In genomic region chr5:42547146-42547545, GRCh38 we compare ENCODE assay signal across 17 cellular contexts.
DNase-seq lines count a peak whose midpoint lies in the region; ATAC-seq, FAIRE-seq and TF ChIP-seq lines count a peak whose summit lies in the region.
"Had no signal": no experiment of that assay in that cellular context is flagged by ENCODE, and none has a peak within 500 bp of the region (broad histone marks: within the 10 kb centered on the region; RNA-seq: fewer than 3 reads in every experiment).

No MANE protein-coding gene starts in this region.

- TF ChIP-seq POLR2A in IMR-90 (IDR thresholded peaks at IDR 0.05; ENCODE audit: low read depth, low read length) = no peak

- H4K5ac ChIP-seq in IMR-90 (ENCODE audit: low read depth, low read length) = no peak overlapping the region

- no peaks in the 10 kb centered on the region for H3K79me2 ChIP-seq in keratinocyte (ENCODE audit: control insufficient read depth, insufficient read depth, low read length)

- H4K20me1 ChIP-seq in IMR-90 (ENCODE audit: insufficient read depth, low read length) = no peaks in the 10 kb centered on the region
- no peaks in the 10 kb centered on the region for H4K20me1 ChIP-seq in keratinocyte (ENCODE audit: control insufficient read depth, extremely low read depth, insufficient read depth, low read length)

- H3K18ac ChIP-seq in IMR-90 (ENCODE audit: low read depth, low read length) = no peak overlapping the region

- H3K79me1 ChIP-seq in IMR-90 (ENCODE audit: low read depth in 1 of 2, low read length in 2 of 2) = no peaks in the 10 kb centered on the region

- no peak overlapping the region for H2BK5ac ChIP-seq in IMR-90 (ENCODE audit: low read depth, low read length, poor library complexity, severe bottlenecking)

- H2BK15ac ChIP-seq in IMR-90 (ENCODE audit: low read depth, low read length) = no peak overlapping the region

- no peak overlapping the region for H3K4me2 ChIP-seq in IMR-90 (ENCODE audit: low read depth, low read length)
- H3K4me2 ChIP-seq in keratinocyte (ENCODE audit: control insufficient read depth, extremely low read depth, insufficient read depth, low read depth, low read length) = no peak overlapping the region

- H3K4ac ChIP-seq in IMR-90 (ENCODE audit: low read depth, low read length) = no peak overlapping the region

- H4K8ac ChIP-seq in IMR-90 (ENCODE audit: low read depth in 2 of 2, low read length in 2 of 2) = no peak overlapping the region

- no peak overlapping the region for H3K9ac ChIP-seq in IMR-90 (ENCODE audit: low read depth, low read length)
- no peak overlapping the region for H3K9ac ChIP-seq in keratinocyte (ENCODE audit: control insufficient read depth, extremely low read depth, insufficient read depth, low read length)

- ATAC-seq in IMR-90 (ENCODE audit: low read depth) = no peak
- ATAC-seq in GM18498 (IDR thresholded peaks at IDR 0.05; ENCODE audit: unreplicated experiment) = no peak
- ATAC-seq in HG03432 (IDR thresholded peaks at IDR 0.05; ENCODE audit: unreplicated experiment) = no peak

- H3K4me3 ChIP-seq in IMR-90 (ENCODE audit: insufficient read depth, low read depth, low read length) = no peak overlapping the region
- H3K4me3 ChIP-seq in bronchial epithelial cell (ENCODE audit: low read depth, low read length) = no peak overlapping the region
- no peak overlapping the region for H3K4me3 ChIP-seq in keratinocyte (ENCODE audit: control insufficient read depth in 2 of 3, extremely low read depth in 1 of 3, insufficient read depth in 2 of 3, low read depth in 1 of 3, low read length in 3 of 3)
- H3K4me3 ChIP-seq: thyroid gland had no signal

- no peak overlapping the region for H2AK9ac ChIP-seq in IMR-90 (replicated peaks; ENCODE audit: low read depth, low read length, poor library complexity)

- POLR2A ChIA-PET in IMR-90 (lab: Charles Lee; ENCODE audit: unreplicated experiment) = no interaction called here

- H2BK20ac ChIP-seq in IMR-90 (ENCODE audit: low read depth, low read length) = no peak overlapping the region

- H2BK120ac ChIP-seq in IMR-90 (ENCODE audit: low read depth, low read length) = no peak overlapping the region

- H2AFZ ChIP-seq in IMR-90 (replicated peaks; ENCODE audit: low read length, poor library complexity) (no peak overlapping the region), keratinocyte (ENCODE audit: control insufficient read depth, low read length) (no peak overlapping the region)

- H3K9me3 ChIP-seq in IMR-90 (ENCODE audit: control insufficient read depth, insufficient read depth, low read length) = no peaks in the 10 kb centered on the region
- no peaks in the 10 kb centered on the region for H3K9me3 ChIP-seq in keratinocyte (ENCODE audit: control insufficient read depth, low read depth, low read length)
- H3K9me3 ChIP-seq: thyroid gland had no signal

- no CpG with 5 or more reads among the region's 2 CpGs for WGBS in IMR-90 (ENCODE audit: extremely low coverage in 2 of 2, insufficient read length in 1 of 2), 2 experiments

- TF ChIP-seq RAD21 in IMR-90 (IDR thresholded peaks at IDR 0.05; ENCODE audit: low read length) = no peak

- H4K91ac ChIP-seq in IMR-90 (ENCODE audit: insufficient read depth, low read depth, low read length) = no peak overlapping the region

- H3K36me3 ChIP-seq in IMR-90 (ENCODE audit: control insufficient read depth, insufficient read depth, low read length) = no peaks in the 10 kb centered on the region
- no peaks in the 10 kb centered on the region for H3K36me3 ChIP-seq in bronchial epithelial cell (ENCODE audit: control insufficient read depth, insufficient read depth, low read length)
- no peaks in the 10 kb centered on the region for H3K36me3 ChIP-seq in keratinocyte (ENCODE audit: control insufficient read depth in 2 of 2, extremely low read depth in 1 of 2, insufficient read depth in 2 of 2, low read length in 2 of 2)
- H3K36me3 ChIP-seq: thyroid gland had no signal

- H3K27ac ChIP-seq in IMR-90 (ENCODE audit: insufficient read depth, low read length) (no peak overlapping the region), keratinocyte (ENCODE audit: control insufficient read depth, insufficient read depth, low read length) (no peak overlapping the region)
- H3K27ac ChIP-seq: thyroid gland had no signal

- no peaks in the 10 kb centered on the region for H3K4me1 ChIP-seq in IMR-90 (ENCODE audit: control insufficient read depth, insufficient read depth, low read length)
- H3K4me1 ChIP-seq in keratinocyte (ENCODE audit: control insufficient read depth, extremely low read depth, insufficient read depth, low read length) = no peaks in the 10 kb centered on the region
- H3K4me1 ChIP-seq: thyroid gland had no signal

- in situ Hi-C loops in IMR-90 (cut with MboI; ENCODE audit: low sequenced_read_pairs) = no loop called here

- no TSS peak for BruUV-seq in IMR-90 (replicated peaks; lab: Mats Ljungman, UMichigan)

- FAIRE-seq in bronchial epithelial cell (lab: Jason Lieb, UNC) (no peak), keratinocyte (lab: Jason Lieb, UNC) (peak; percentile 23)

- no peak overlapping the region for H3K23ac ChIP-seq in IMR-90 (ENCODE audit: low read depth, low read length)

- H2AK5ac ChIP-seq in IMR-90 (ENCODE audit: low read depth, low read length) = no peak overlapping the region

- no peak overlapping the region for H3K56ac ChIP-seq in IMR-90 (ENCODE audit: extremely low read depth, insufficient read depth, low read length)

- TF ChIP-seq CTCF in IMR-90 (conservative IDR thresholded peaks at IDR 0.05; ENCODE audit: low read depth, low read length) = no peak
- no peak for TF ChIP-seq CTCF in bronchial epithelial cell (IDR thresholded peaks at IDR 0.05; ENCODE audit: insufficient read depth, low read length, severe bottlenecking)
- no peak for TF ChIP-seq CTCF in keratinocyte (optimal IDR thresholded peaks at IDR 0.05 in 1 of 3, IDR thresholded peaks at IDR 0.05 in 1 of 3, conservative IDR thresholded peaks at IDR 0.05 in 1 of 3; ENCODE audit: extremely low read depth in 1 of 3, insufficient read depth in 2 of 3, low read length in 3 of 3)

- no peaks in the 10 kb centered on the region for H3K27me3 ChIP-seq in IMR-90 (ENCODE audit: control insufficient read depth, insufficient read depth, low read length)
- no peaks in the 10 kb centered on the region for H3K27me3 ChIP-seq in bronchial epithelial cell (ENCODE audit: control insufficient read depth, insufficient read depth, low read length)
- no peaks in the 10 kb centered on the region for H3K27me3 ChIP-seq in keratinocyte (ENCODE audit: control insufficient read depth, extremely low read depth, insufficient read depth, low read length)
- H3K27me3 ChIP-seq: thyroid gland had no signal

- CTCF ChIA-PET in IMR-90 (lab: Yijun Ruan, JAX) = no interaction called here

- DNase-seq in IMR-90 = peak; percentile 27
- peak; percentile 95 for DNase-seq in bronchial epithelial cell (ENCODE audit: low read depth)
- DNase-seq in keratinocyte (ENCODE audit: low read depth, low spot score) = no peak
- peak; percentile 83 for DNase-seq in stromal cell of bone marrow (ENCODE audit: low read depth)
- DNase-seq in GM03348 (ENCODE audit: low spot score) = no peak
- DNase-seq: activated CD4-positive, alpha-beta T cell treated with anti-CD3 and anti-CD28 coated beads, Interleukin-2, amount 10 ng/mL, durations not matched to agents 7 days and 5 days; activated T-cell treated with anti-CD3 and anti-CD28 coated beads, Interleukin-2, amount 50 U/mL, for 48 hours; CD4-positive, CD25-positive, alpha-beta regulatory T cell; MM.1S; NCI-H2081 treated with DMSO at 0.1 percent for 48 hours; NCI-H774; posterior cingulate gyrus; SHP77; stimulated activated CD8-positive, alpha-beta memory T cell treated with anti-CD3 and anti-CD28 coated beads, Interleukin-4, amount 100 ng/mL, for 48 hours; thyroid gland had no signal

- dilution Hi-C loops in IMR-90 (cut with HindIII; ENCODE audit: low sequenced_read_pairs, unreplicated experiment) = no loop called here
- dilution Hi-C loops in keratinocyte (cut with MboI; ENCODE audit: extremely low pct_ligation_motif_present, low sequenced_read_pairs) = no loop called here

- intact Hi-C loops in IMR-90 (cut with micrococcal nuclease) = no loop called here

- no peak overlapping the region for H3K14ac ChIP-seq in IMR-90 (replicated peaks; ENCODE audit: low read depth, low read length)

- H3K9me1 ChIP-seq in IMR-90 (ENCODE audit: insufficient read depth, low read length) = no peaks in the 10 kb centered on the region
- H3K9me1 ChIP-seq in keratinocyte (ENCODE audit: control insufficient read depth, extremely low read depth, insufficient read depth, low read length) = no peaks in the 10 kb centered on the region

TF ChIP-seq in IMR-90, 13 proteins besides CTCF, POLR2A, EP300 and RAD21 (continues in another document):
- TF ChIP-seq CHD1 (IDR thresholded peaks at IDR 0.05; ENCODE audit: low read depth, low read length) (no peak), ELK1 (IDR thresholded peaks at IDR 0.05; ENCODE audit: borderline replicate concordance, low read depth, low read length) (no peak), NFE2L2 (IDR thresholded peaks at IDR 0.05; ENCODE audit: low read depth, low read length) (no peak), MAZ (IDR thresholded peaks at IDR 0.05; ENCODE audit: borderline replicate concordance, low read depth, low read length) (no peak), SMC3 (IDR thresholded peaks at IDR 0.05; ENCODE audit: low read depth, low read length) (no peak), BHLHE40 (IDR thresholded peaks at IDR 0.05; ENCODE audit: low read depth, low read length) (no peak), RCOR1 (IDR thresholded peaks at IDR 0.05; ENCODE audit: insufficient replicate concordance, low read length) (no peak), USF2 (IDR thresholded peaks at IDR 0.05; ENCODE audit: low read depth, low read length) (no peak), FOS (IDR thresholded peaks at IDR 0.05; ENCODE audit: low read depth, low read length) (no peak), RFX5 (IDR thresholded peaks at IDR 0.05; ENCODE audit: low read depth, low read length) (no peak), MAFK (IDR thresholded peaks at IDR 0.05; ENCODE audit: low read depth, low read length) (no peak)

Comparison
In these comparisons a context has a peak if more than half of its experiments do, and no peak if none do; other contexts are left out.
1. DNase-seq: peak in IMR-90 (single experiment), bronchial epithelial cell (single experiment) and stromal cell of bone marrow (single experiment); none in keratinocyte (single experiment) and GM03348 (single experiment).